In genomic region chr11:2867722-2868548, GRCh38 we compare ENCODE assay signal across 14 cellular contexts. TPM values are rescaled to one million over a fixed set of nuclear protein-coding genes. Genes with fewer than 3 reads are reported as not detected.
DNase-seq lines count a peak whose midpoint lies in the region; ATAC-seq and TF ChIP-seq lines count a peak whose summit lies in the region.
"Had no signal": no experiment of that assay in that cellular context is flagged by ENCODE, and none has a peak within 500 bp of the region (broad histone marks: within the 10 kb centered on the region; RNA-seq: fewer than 3 reads in every experiment).

No MANE protein-coding gene starts in this region.

- POLR2A ChIA-PET in activated CD4-positive, alpha-beta T cell treated with anti-CD3 and anti-CD28 coated beads, Interleukin-2, amount 10 ng/mL, durations not matched to agents 7 days and 5 days (lab: Charles Lee) = no interaction called here

- 62 to 72% methylated on average over 25 of the region's 25 CpGs for WGBS in sigmoid colon, 2 donors

- intact Hi-C loops in sigmoid colon (cut with DNase I) = no loop called here

- TF ChIP-seq CTCF in choroid plexus epithelial cell (conservative IDR thresholded peaks at IDR 0.05; ENCODE audit: low read depth, low read length) = peak; percentile 28
- no peak for TF ChIP-seq CTCF in sigmoid colon (IDR thresholded peaks at IDR 0.05)

- TF ChIP-seq EP300 in sigmoid colon (IDR thresholded peaks at IDR 0.05) = no peak

- CTCF ChIA-PET in activated CD4-positive, alpha-beta T cell treated with anti-CD3 and anti-CD28 coated beads, Interleukin-2, amount 10 ng/mL, durations not matched to agents 7 days and 5 days (lab: Charles Lee) = no interaction called here

- no peak for TF ChIP-seq POLR2A in sigmoid colon (IDR thresholded peaks at IDR 0.05)

- no peaks in the 10 kb centered on the region for H3K9me3 ChIP-seq in sigmoid colon

- H3K4me1 Mint-ChIP-seq in activated naive CD4-positive, alpha-beta T cell treated with anti-CD3 and anti-CD28 coated beads, Interleukin-2, amount 50 U/mL, for 24 hours = peaks cover 7% of the 10 kb centered on the region
- peaks cover 5% of the 10 kb centered on the region for H3K4me1 Mint-ChIP-seq in memory B cell
- peaks cover 2% of the 10 kb centered on the region for H3K4me1 Mint-ChIP-seq in activated CD4-positive, alpha-beta T cell treated with anti-CD3 and anti-CD28 coated beads, Interleukin-2, amount 10 ng/mL, durations not matched to agents 7 days and 5 days

- no peak overlapping the region for H3K27ac Mint-ChIP-seq in activated naive CD4-positive, alpha-beta T cell treated with anti-CD3 and anti-CD28 coated beads, Interleukin-2, amount 50 U/mL, for 24 hours
- H3K27ac Mint-ChIP-seq in memory B cell = no peak overlapping the region
- no peak overlapping the region for H3K27ac Mint-ChIP-seq in activated CD4-positive, alpha-beta T cell treated with anti-CD3 and anti-CD28 coated beads, Interleukin-2, amount 10 ng/mL, durations not matched to agents 7 days and 5 days
- H3K27ac Mint-ChIP-seq: T-helper 2 cell treated with Interferon-gamma antibody and Interleukin-4, amounts not matched to agents 5 μg/mL and 100 μg/mL, for 36 hours had no signal

- DNase-seq in activated naive CD4-positive, alpha-beta T cell treated with anti-CD3 and anti-CD28 coated beads, Interleukin-2, amount 50 U/mL, for 16 hours = no peak
- DNase-seq in choroid plexus epithelial cell (ENCODE audit: low read depth) = no peak
- DNase-seq in memory B cell (ENCODE audit: low spot score in 2 of 2) = no peak
- DNase-seq in superior temporal gyrus (ENCODE audit: extremely low spot score) = peak; percentile 77
- DNase-seq in sigmoid colon = no peak
- DNase-seq in activated CD4-positive, alpha-beta T cell treated with anti-CD3 and anti-CD28 coated beads, Interleukin-2, amount 10 ng/mL, durations not matched to agents 7 days and 5 days = no peak
- DNase-seq: activated gamma-delta T cell; central memory CD4-positive, alpha-beta T cell; NCI-H510A treated with DMSO at 0.1 percent for 48 hours had no signal

- peaks cover 0 to 7% (median 2%) of the 10 kb centered on the region in 4 donors for H3K4me1 ChIP-seq in sigmoid colon

- no peaks in the 10 kb centered on the region for H3K9me3 Mint-ChIP-seq in activated naive CD4-positive, alpha-beta T cell treated with anti-CD3 and anti-CD28 coated beads, Interleukin-2, amount 50 U/mL, for 24 hours
- H3K9me3 Mint-ChIP-seq in memory B cell = no peaks in the 10 kb centered on the region
- no peaks in the 10 kb centered on the region for H3K9me3 Mint-ChIP-seq in activated CD4-positive, alpha-beta T cell treated with anti-CD3 and anti-CD28 coated beads, Interleukin-2, amount 10 ng/mL, durations not matched to agents 7 days and 5 days
- H3K9me3 Mint-ChIP-seq: T-helper 2 cell treated with Interferon-gamma antibody and Interleukin-4, amounts not matched to agents 5 μg/mL and 100 μg/mL, for 36 hours had no signal

- H3K36me3 Mint-ChIP-seq in activated naive CD4-positive, alpha-beta T cell treated with anti-CD3 and anti-CD28 coated beads, Interleukin-2, amount 50 U/mL, for 24 hours = peaks cover 1% of the 10 kb centered on the region
- no peaks in the 10 kb centered on the region for H3K36me3 Mint-ChIP-seq in memory B cell
- peaks cover 2% of the 10 kb centered on the region for H3K36me3 Mint-ChIP-seq in activated CD4-positive, alpha-beta T cell treated with anti-CD3 and anti-CD28 coated beads, Interleukin-2, amount 10 ng/mL, durations not matched to agents 7 days and 5 days (ENCODE audit: low read depth)

- ATAC-seq in memory B cell (ENCODE audit: low read depth) (no peak), GM21576 (IDR thresholded peaks at IDR 0.05; ENCODE audit: unreplicated experiment) (no peak)
- ATAC-seq: esophagus mucosa had no signal

- H3K27me3 ChIP-seq in sigmoid colon = peaks cover 21 to 60% (median 35%) of the 10 kb centered on the region in 3 donors

- peak overlapping the region; percentile 33 for H3K4me3 Mint-ChIP-seq in activated naive CD4-positive, alpha-beta T cell treated with anti-CD3 and anti-CD28 coated beads, Interleukin-2, amount 50 U/mL, for 24 hours
- H3K4me3 Mint-ChIP-seq in memory B cell = peak overlapping the region; percentile 60
- no peak overlapping the region for H3K4me3 Mint-ChIP-seq in activated CD4-positive, alpha-beta T cell treated with anti-CD3 and anti-CD28 coated beads, Interleukin-2, amount 10 ng/mL, durations not matched to agents 7 days and 5 days

- no peak overlapping the region for H3K27ac ChIP-seq in sigmoid colon
- H3K27ac ChIP-seq: RWPE1 had no signal

- H3K4me3 ChIP-seq in choroid plexus epithelial cell (ENCODE audit: low read depth, low read length) = peak overlapping the region; percentile 20
- H3K4me3 ChIP-seq in sigmoid colon = peak overlapping the region in 1 of 4 donors; percentile 3

- H3K36me3 ChIP-seq in sigmoid colon = no peaks in the 10 kb centered on the region

- peaks cover 39% of the 10 kb centered on the region for H3K27me3 Mint-ChIP-seq in activated naive CD4-positive, alpha-beta T cell treated with anti-CD3 and anti-CD28 coated beads, Interleukin-2, amount 50 U/mL, for 24 hours
- peaks cover 24% of the 10 kb centered on the region for H3K27me3 Mint-ChIP-seq in memory B cell
- peaks cover 59% of the 10 kb centered on the region for H3K27me3 Mint-ChIP-seq in activated CD4-positive, alpha-beta T cell treated with anti-CD3 and anti-CD28 coated beads, Interleukin-2, amount 10 ng/mL, durations not matched to agents 7 days and 5 days

RNA-seq across cellular contexts. Expression of gene CDKN1C, which starts 17.6 kb away (rescaled TPM):
- 10 to 100 TPM; 37.2 to 54.3 (median 47.4) TPM for total RNA-seq in sigmoid colon
- polyA plus RNA-seq in sigmoid colon = 10 to 100 TPM in 1 of 3 donors, 1 to 10 TPM in 2; 5.3 to 14.4 (median 7.9) TPM
- total RNA-seq in activated CD4-positive, alpha-beta T cell treated with anti-CD3 and anti-CD28 coated beads, Interleukin-2, amount 10 ng/mL, durations not matched to agents 7 days and 5 days = under 1 TPM; 0.29 to 0.40 TPM

Comparison
In these comparisons a context has a peak if more than half of its experiments do, and no peak if none do; other contexts are left out.
1. RNA of gene CDKN1C, which starts 17.6 kb away (total RNA-seq): 37.2 to 54.3 TPM in sigmoid colon; 0.29 to 0.40 TPM in activated CD4-positive, alpha-beta T cell treated with anti-CD3 and anti-CD28 coated beads, Interleukin-2, amount 10 ng/mL, durations not matched to agents 7 days and 5 days; every median in the first group is over 10 times any median in the second.